ENCODE assay signal across 1 cellular context in genomic region chr13:109148243-109148642, GRCh38.
TF ChIP-seq lines count a peak whose summit lies in the region.

No MANE protein-coding gene starts in this region.

TF ChIP-seq in IMR-90, 13 proteins besides CTCF, POLR2A, EP300 and RAD21 (continued from another document):
- no peak for TF ChIP-seq USF2 (IDR thresholded peaks at IDR 0.05; ENCODE audit: low read depth, low read length)
- TF ChIP-seq CEBPB (IDR thresholded peaks at IDR 0.05; ENCODE audit: low read depth, low read length): peak; percentile 95
- no peak for TF ChIP-seq NFE2L2 (IDR thresholded peaks at IDR 0.05; ENCODE audit: low read depth, low read length)
- TF ChIP-seq CHD1 (IDR thresholded peaks at IDR 0.05; ENCODE audit: low read depth, low read length): no peak
- TF ChIP-seq FOS (IDR thresholded peaks at IDR 0.05; ENCODE audit: low read depth, low read length): peak; percentile 75
- no peak for TF ChIP-seq MXI1 (IDR thresholded peaks at IDR 0.05; ENCODE audit: borderline replicate concordance, low read depth, low read length)
